8 cellular contexts compared by ENCODE assay signal in the genomic region with DNA sequence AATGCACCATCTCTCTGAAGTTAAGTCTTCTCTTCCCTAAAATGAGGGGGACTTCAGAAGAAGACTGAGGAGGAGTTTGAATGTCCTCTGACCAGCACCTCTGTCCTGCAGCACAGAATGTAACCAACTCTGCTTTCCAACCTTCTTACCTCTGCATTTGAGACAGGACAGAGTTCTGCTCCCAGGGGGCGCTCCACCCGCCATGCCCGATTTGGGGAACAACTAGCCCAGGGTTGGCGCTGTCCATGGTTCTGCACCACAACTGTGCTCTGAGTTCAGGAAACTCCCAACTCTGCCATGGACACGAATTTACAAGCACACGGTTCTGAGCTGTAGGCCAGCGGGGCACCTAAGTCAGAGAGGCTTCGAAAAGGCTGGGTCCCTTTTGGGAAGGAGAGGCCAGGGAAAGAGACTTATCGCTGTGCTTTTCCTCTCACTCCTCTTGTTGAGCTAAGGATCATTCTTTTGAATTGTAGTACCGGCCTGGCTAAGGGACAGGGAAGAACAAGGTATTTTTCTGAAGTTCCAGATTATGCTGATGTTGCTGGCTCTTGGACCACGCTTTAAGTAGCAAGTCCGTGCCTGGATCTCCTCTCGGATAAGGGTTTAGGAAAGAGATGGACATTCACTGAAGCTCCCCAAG.
A peak's percentile ranks its signal among the peaks of the same experiment; 100 is the strongest.
DNase-seq lines count a peak whose midpoint lies in the region; ATAC-seq and TF ChIP-seq lines count a peak whose summit lies in the region.

No MANE protein-coding gene starts in this region.

- H3K27ac ChIP-seq in tibial artery, result no peak overlapping the region

- no peak for ATAC-seq in GM21360 (IDR thresholded peaks at IDR 0.05; ENCODE audit: unreplicated experiment)

- no peak overlapping the region for H3K27ac Mint-ChIP-seq in nephron

- DNase-seq in GM06990 (ENCODE audit: extremely low read depth, insufficient read length) (peak; percentile 59), NCI-H226 (peak; percentile 64), fibroblast of gingiva (ENCODE audit: low read depth) (peak; percentile 28), tibial artery (peak; percentile 76 to 78)
- DNase-seq in activated CD8-positive, alpha-beta memory T cell treated with anti-CD3 and anti-CD28 coated beads for 4 hours (ENCODE audit: low read depth in 2 of 2), result peak; percentile 10 to 14
- no peak for DNase-seq in effector CD8-positive, alpha-beta T cell (lab: John Stamatoyannopoulos, UW)

- H3K36me3 ChIP-seq in GM06990 (ENCODE audit: control insufficient read depth, insufficient read depth, low read length) (no peaks in the 10 kb centered on the region), tibial artery (no peaks in the 10 kb centered on the region)

- H3K9me3 ChIP-seq in tibial artery, result no peaks in the 10 kb centered on the region

- H3K4me3 ChIP-seq in GM06990 (replicated peaks; ENCODE audit: low read depth, low read length) (no peak overlapping the region), tibial artery (no peak overlapping the region)

- no peak overlapping the region for H3K4me3 Mint-ChIP-seq in nephron

- no peaks in the 10 kb centered on the region for H3K36me3 Mint-ChIP-seq in nephron (ENCODE audit: low read depth)

- H3K27me3 ChIP-seq in GM06990 (replicated peaks; ENCODE audit: control insufficient read depth, insufficient read depth, low read length) (no peaks in the 10 kb centered on the region), tibial artery (peaks cover 0 to 9% of the 10 kb centered on the region in 2 donors)

- H3K9me3 Mint-ChIP-seq in nephron, result peaks cover 5% of the 10 kb centered on the region

- no peaks in the 10 kb centered on the region for H3K4me1 ChIP-seq in tibial artery

- intact Hi-C loops in tibial artery (cut with DNase I; ENCODE audit: low total_unique reads), result no loop called here

- H3K4me1 Mint-ChIP-seq in nephron, result no peaks in the 10 kb centered on the region

- H3K27me3 Mint-ChIP-seq in nephron (ENCODE audit: low read depth), result no peaks in the 10 kb centered on the region

- TF ChIP-seq CTCF in GM06990 (IDR thresholded peaks at IDR 0.05; ENCODE audit: insufficient read depth, low read length, poor library complexity, severe bottlenecking) (peak; percentile 82), nephron (IDR thresholded peaks at IDR 0.05; ENCODE audit: unreplicated experiment in 3 of 3) (peak; percentile 41 to 64 (median 46)), tibial artery (IDR thresholded peaks at IDR 0.05) (peak; percentile 18 to 23)

Comparison
In these comparisons a context has a peak if more than half of its experiments do, and no peak if none do; other contexts are left out.
1. CTCF ChIP-seq: peak in every context shown above with its lines; median percentile 82 in GM06990; 46 in nephron; 20 in tibial artery.